25 cellular contexts compared by ENCODE assay signal in the genomic region with DNA sequence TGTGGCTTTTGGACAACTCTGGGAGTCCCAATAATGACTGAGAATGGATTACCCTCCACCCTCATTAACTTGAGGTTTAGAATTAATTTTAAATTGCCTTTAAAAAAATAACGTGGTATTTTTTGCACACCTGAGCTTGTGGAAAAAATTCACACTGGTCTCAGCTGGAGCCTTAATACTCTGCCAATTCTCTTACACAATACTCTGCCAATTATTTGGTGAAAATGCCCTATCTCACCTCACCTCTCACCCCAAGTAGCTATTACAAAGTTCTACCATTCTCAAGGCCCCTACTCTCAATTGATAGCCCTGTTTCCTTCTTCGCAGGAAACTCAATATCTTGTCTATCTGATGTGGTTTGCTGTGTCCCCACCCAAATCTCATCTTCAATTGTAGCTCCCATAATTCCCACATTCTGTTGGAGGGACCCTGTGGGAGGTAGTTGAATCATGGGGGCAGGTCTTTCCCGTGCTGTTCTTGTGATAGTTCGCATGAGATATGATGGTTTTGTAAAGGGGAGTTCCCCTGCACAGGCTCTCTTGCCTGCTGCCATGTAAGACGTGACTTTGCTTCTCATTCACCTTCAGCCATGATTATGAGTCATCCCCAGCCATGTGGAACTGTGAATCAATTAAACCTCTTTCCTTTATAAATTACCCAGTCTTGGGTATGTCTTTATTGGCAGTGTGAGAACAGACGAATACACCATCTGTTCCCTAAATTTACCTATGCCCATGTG. TPM values are rescaled to one million over a fixed set of nuclear protein-coding genes. Genes with fewer than 3 reads are reported as not detected.
DNase-seq lines count a peak whose midpoint lies in the region; ATAC-seq, FAIRE-seq and TF ChIP-seq lines count a peak whose summit lies in the region.
"Had no signal": no experiment of that assay in that cellular context is flagged by ENCODE, and none has a peak within 500 bp of the region (broad histone marks: within the 10 kb centered on the region; RNA-seq: fewer than 3 reads in every experiment).

No MANE protein-coding gene starts in this region.

- H3K36me3 ChIP-seq in HepG2 (replicated peaks in 1 of 2; ENCODE audit: control insufficient read depth in 1 of 2, insufficient read depth in 2 of 2, low read length in 2 of 2) (no peaks in the 10 kb centered on the region), right lobe of liver (no peaks in the 10 kb centered on the region), body of pancreas (replicated peaks in 1 of 2; ENCODE audit: insufficient read depth in 1 of 2, low read depth in 2 of 2) (no peaks in the 10 kb centered on the region)
- H3K36me3 ChIP-seq: HAP-1, MG63 had no signal

- POLR2A ChIA-PET in HepG2 (lab: Yijun Ruan, JAX), result no interaction called here

- TF ChIP-seq EP300 in HepG2 (IDR thresholded peaks at IDR 0.05; ENCODE audit: low read depth in 2 of 2, low read length in 2 of 2) (no peak), HepG2 (CRISPR knock-in tag; IDR thresholded peaks at IDR 0.05; ENCODE audit: borderline replicate concordance) (no peak)

- ATAC-seq in HepG2, result no peak
- no peak for ATAC-seq in right lobe of liver
- peak; percentile 45 for ATAC-seq in body of pancreas
- ATAC-seq in HG03571 (IDR thresholded peaks at IDR 0.05; ENCODE audit: unreplicated experiment), result no peak
- no peak for ATAC-seq in HG03045 (IDR thresholded peaks at IDR 0.05; ENCODE audit: unreplicated experiment)
- ATAC-seq: PC-3 had no signal

- TF ChIP-seq POLR2A in HepG2 (IDR thresholded peaks at IDR 0.05; ENCODE audit: insufficient read depth in 1 of 2, low read depth in 2 of 2, low read length in 2 of 2) (no peak), right lobe of liver (IDR thresholded peaks at IDR 0.05) (no peak), body of pancreas (IDR thresholded peaks at IDR 0.05) (no peak)

- WGBS in HepG2 (ENCODE audit: low lambda C conversion rate), result 17% methylated on average over 6 of the region's 6 CpGs
- WGBS in right lobe of liver (ENCODE audit: insufficient coverage, low coverage, low lambda C conversion rate, missing lambda C conversion rate), result 71% methylated on average over 6 of the region's 6 CpGs
- WGBS in body of pancreas, 2 donors, result 47 to 54% methylated on average over 6 of the region's 6 CpGs

- H3K4me2 ChIP-seq in HepG2 (ENCODE audit: low read depth, low read length), result no peak overlapping the region
- H3K4me2 ChIP-seq: SK-N-SH had no signal

- H3K4me1 ChIP-seq in HepG2 (ENCODE audit: insufficient read depth, low read length) (no peaks in the 10 kb centered on the region), right lobe of liver (no peaks in the 10 kb centered on the region), body of pancreas (peaks cover 3% of the 10 kb centered on the region)
- H3K4me1 ChIP-seq: HAP-1 had no signal

- H3K4me3 ChIP-seq in HepG2 (replicated peaks in 1 of 3; ENCODE audit: insufficient read depth in 1 of 3, low read depth in 2 of 3, low read length in 3 of 3), result no peak overlapping the region
- H3K4me3 ChIP-seq in right lobe of liver, result no peak overlapping the region
- H3K4me3 ChIP-seq in body of pancreas, result no peak overlapping the region
- H3K4me3 ChIP-seq: HAP-1, MG63 had no signal

- H3K9ac ChIP-seq in HepG2 (ENCODE audit: insufficient read depth, low read depth, low read length), result no peak overlapping the region
- H3K9ac ChIP-seq: SK-N-SH had no signal

- no peak overlapping the region for H3K27ac ChIP-seq in HepG2 (ENCODE audit: extremely low read length, insufficient read depth, low read length)
- H3K27ac ChIP-seq in right lobe of liver, result no peak overlapping the region
- H3K27ac ChIP-seq in body of pancreas, result no peak overlapping the region
- H3K27ac ChIP-seq: 22Rv1 had no signal

- intact Hi-C loops in HepG2 (cut with micrococcal nuclease; ENCODE audit: unreplicated experiment) (no loop called here), right lobe of liver (cut with DNase I) (no loop called here), body of pancreas (cut with DNase I) (no loop called here)

- BruUV-seq in HepG2 (replicated peaks; lab: Mats Ljungman, UMichigan), result no TSS peak

- H3K9me3 ChIP-seq in HepG2 (ENCODE audit: low read length), result peaks cover 5% of the 10 kb centered on the region; the same call in 1 of the 2 replicates
- no peaks in the 10 kb centered on the region for H3K9me3 ChIP-seq in right lobe of liver
- H3K9me3 ChIP-seq in body of pancreas, result no peaks in the 10 kb centered on the region
- H3K9me3 ChIP-seq: HAP-1, MG63, SK-N-SH had no signal

- CTCF ChIA-PET in HepG2 (lab: Yijun Ruan, JAX; ENCODE audit: low intra/inter-chr PET ratio, low total read pairs), result no interaction called here

- no peak for TF ChIP-seq CTCF in HepG2 (CRISPR knock-in tag; IDR thresholded peaks at IDR 0.05)
- TF ChIP-seq CTCF in right lobe of liver (IDR thresholded peaks at IDR 0.05), result no peak
- no peak for TF ChIP-seq CTCF in body of pancreas (IDR thresholded peaks at IDR 0.05)

- H4K20me1 ChIP-seq in HepG2 (ENCODE audit: insufficient read depth, low read length), result no peaks in the 10 kb centered on the region

- no peak for TF ChIP-seq RAD21 in HepG2 (CRISPR knock-in tag; IDR thresholded peaks at IDR 0.05)

- in situ Hi-C loops in HepG2 (cut with HindIII; ENCODE audit: extremely low pct_ligation_motif_present, low pct_unique_long_range_greater_than_20kb), result no loop called here

- peak; percentile 31 for DNase-seq in DMS 273 (lab: John Stamatoyannopoulos, UW; ENCODE audit: unreplicated experiment)
- no peak for DNase-seq in DMS 273 treated with DMSO at 0.1 percent for 48 hours (lab: John Stamatoyannopoulos, UW)
- no peak for DNase-seq in HepG2 (ENCODE audit: low spot score)
- DNase-seq in right lobe of liver, result no peak
- no peak for DNase-seq in body of pancreas
- DNase-seq in NK-92 (lab: John Stamatoyannopoulos, UW; ENCODE audit: unreplicated experiment), result no peak
- DNase-seq: ACHN; DMS79 treated with DMSO at 0.1 percent for 48 hours; GF-D8; GOT3; Kasumi-1; MG63; NCI-H1105 treated with DMSO at 0.1 percent for 48 hours; NCI-H2029; NCI-H2227 treated with DMSO at 0.1 percent for 48 hours; NCI-H510A; NK-92 treated with Interleukin-12 subunit alpha and Interleukin-12 subunit beta, amount 100 ng/mL, for 24 hours; PC-3; SK-N-SH; SW 1271 had no signal

- no peak overlapping the region for H2AFZ ChIP-seq in HepG2 (ENCODE audit: low read length)

- FAIRE-seq in HepG2 (lab: Jason Lieb, UNC), result no peak
- FAIRE-seq: GM12891 had no signal

- no peaks in the 10 kb centered on the region for H3K79me2 ChIP-seq in HepG2 (ENCODE audit: insufficient read depth, low read length)

- H3K27me3 ChIP-seq in HepG2 (ENCODE audit: control insufficient read depth in 1 of 2, insufficient read depth in 2 of 2, low read length in 2 of 2) (no peaks in the 10 kb centered on the region), right lobe of liver (no peaks in the 10 kb centered on the region), body of pancreas (no peaks in the 10 kb centered on the region)
- H3K27me3 ChIP-seq: MG63 had no signal

RNA-seq across cellular contexts. Expression of a gene that starts 27.4 kb away (rescaled TPM):
- total RNA-seq in HepG2 (2016; rRNA removed; fragmentation: Illumina TruSeq; extraction: Trizol), result 19.3 and 24.2 TPM in 2 replicates
- total RNA-seq in HepG2 (2016; cell fraction: cytosol; rRNA removed; fragmentation: Illumina TruSeq; extraction: Trizol; ENCODE audit: low read depth), result 4.9 and 5.3 TPM in 2 replicates
- total RNA-seq in HepG2 (2016; cell fraction: insoluble cytoplasmic fraction; rRNA removed; fragmentation: Illumina TruSeq; extraction: Trizol), result 19.4 and 23.1 TPM in 2 replicates
- 22.5 and 26.7 TPM in 2 replicates for total RNA-seq in HepG2 (2016; cell fraction: membrane; rRNA removed; fragmentation: Illumina TruSeq; extraction: Trizol)
- total RNA-seq in HepG2 (2016; cell fraction: nucleus; rRNA removed; fragmentation: Illumina TruSeq; extraction: Trizol), result 13.2 and 15.3 TPM in 2 replicates
- 3.5 and 4.8 TPM in 2 replicates for polyA plus RNA-seq in HepG2 (2011; rRNA removed)
- 2.3 and 2.4 TPM in 2 replicates for polyA plus RNA-seq in HepG2 (2011; cell fraction: cytosol; rRNA removed)
- polyA plus RNA-seq in HepG2 (2011; cell fraction: nucleus; rRNA removed), result 1.9 and 3.0 TPM in 2 replicates
- 11.0 and 12.1 TPM in 2 replicates for polyA plus RNA-seq in HepG2 (2012)
- polyA plus RNA-seq in HepG2 (2016; cell fraction: cytosol; fragmentation: Illumina TruSeq; extraction: Trizol; ENCODE audit: low read depth), result 4.6 and 4.7 TPM in 2 replicates
- 23.9 and 24.0 TPM in 2 replicates for polyA plus RNA-seq in HepG2 (2016; cell fraction: insoluble cytoplasmic fraction; fragmentation: Illumina TruSeq; extraction: Trizol; ENCODE audit: low read depth)
- 13.9 and 16.3 TPM in 2 replicates for polyA plus RNA-seq in HepG2 (2016; cell fraction: membrane; fragmentation: Illumina TruSeq; extraction: Trizol; ENCODE audit: low read depth)
- 15.4 and 18.7 TPM in 2 replicates for polyA plus RNA-seq in HepG2 (2016; cell fraction: nucleus; fragmentation: Illumina TruSeq; extraction: Trizol; ENCODE audit: insufficient read depth, low read depth)
- polyA minus RNA-seq in HepG2 (2011; rRNA and poly(A)+ RNA removed; ENCODE audit: low replicate concordance), result 1.9 and 5.7 TPM in 2 replicates
- 7.8 and 7.9 TPM in 2 replicates for polyA minus RNA-seq in HepG2 (2011; cell fraction: cytosol; rRNA and poly(A)+ RNA removed)
- 8.2 and 9.7 TPM in 2 replicates for polyA minus RNA-seq in HepG2 (2011; cell fraction: nucleus; rRNA and poly(A)+ RNA removed)
- 1 to 10 TPM; 5.8 to 7.9 (median 6.9) TPM for total RNA-seq in right lobe of liver
- total RNA-seq in body of pancreas, result 10 to 100 TPM in 1 of 2 donors, 1 to 10 TPM in 1; 4.0 to 10.6 TPM

RNA-seq across cellular contexts. Expression of a gene that starts 32.7 kb away (rescaled TPM):
- total RNA-seq in HepG2 (2016; rRNA removed; fragmentation: Illumina TruSeq; extraction: Trizol) (1.1 and 1.4 TPM in 2 replicates), right lobe of liver (1 to 10 TPM; 2.7 to 8.7 (median 6.7) TPM), body of pancreas (1 to 10 TPM; 2.6 TPM)
- 3.0 and 3.3 TPM in 2 replicates for total RNA-seq in HepG2 (2016; cell fraction: cytosol; rRNA removed; fragmentation: Illumina TruSeq; extraction: Trizol; ENCODE audit: low read depth)
- 1.4 TPM in 2 replicates for total RNA-seq in HepG2 (2016; cell fraction: insoluble cytoplasmic fraction; rRNA removed; fragmentation: Illumina TruSeq; extraction: Trizol)
- 2.4 and 4.0 TPM in 2 replicates for total RNA-seq in HepG2 (2016; cell fraction: membrane; rRNA removed; fragmentation: Illumina TruSeq; extraction: Trizol)
- 0.65 and 1.5 TPM in 2 replicates for total RNA-seq in HepG2 (2016; cell fraction: nucleus; rRNA removed; fragmentation: Illumina TruSeq; extraction: Trizol)
- 0.65 and 0.98 TPM in 2 replicates for polyA plus RNA-seq in HepG2 (2011; rRNA removed)
- polyA plus RNA-seq in HepG2 (2011; cell fraction: cytosol; rRNA removed), result 0.35 and 0.40 TPM in 2 replicates
- 0.76 TPM in 1 of 2 replicates, not detected in the other for polyA plus RNA-seq in HepG2 (2011; cell fraction: nucleus; rRNA removed)
- polyA plus RNA-seq in HepG2 (2012), result 0.35 and 1.4 TPM in 2 replicates
- 4.0 and 4.1 TPM in 2 replicates for polyA plus RNA-seq in HepG2 (2016; cell fraction: cytosol; fragmentation: Illumina TruSeq; extraction: Trizol; ENCODE audit: low read depth)
- polyA plus RNA-seq in HepG2 (2016; cell fraction: insoluble cytoplasmic fraction; fragmentation: Illumina TruSeq; extraction: Trizol; ENCODE audit: low read depth), result 1.3 and 1.6 TPM in 2 replicates
- 3.6 and 4.4 TPM in 2 replicates for polyA plus RNA-seq in HepG2 (2016; cell fraction: membrane; fragmentation: Illumina TruSeq; extraction: Trizol; ENCODE audit: low read depth)
- 0.53 and 0.70 TPM in 2 replicates for polyA plus RNA-seq in HepG2 (2016; cell fraction: nucleus; fragmentation: Illumina TruSeq; extraction: Trizol; ENCODE audit: insufficient read depth, low read depth)
- polyA minus RNA-seq in HepG2 (2011; rRNA and poly(A)+ RNA removed; ENCODE audit: low replicate concordance), result 1.0 and 1.4 TPM in 2 replicates
- polyA minus RNA-seq in HepG2 (2011; cell fraction: cytosol; rRNA and poly(A)+ RNA removed), result 0.69 TPM in 1 of 2 replicates, not detected in the other
- 0.52 and 3.4 TPM in 2 replicates for polyA minus RNA-seq in HepG2 (2011; cell fraction: nucleus; rRNA and poly(A)+ RNA removed)
- polyA plus RNA-seq: SK-N-SH had no signal
